Comparison of ENCODE assay signal across 12 cellular contexts in the genomic region with DNA sequence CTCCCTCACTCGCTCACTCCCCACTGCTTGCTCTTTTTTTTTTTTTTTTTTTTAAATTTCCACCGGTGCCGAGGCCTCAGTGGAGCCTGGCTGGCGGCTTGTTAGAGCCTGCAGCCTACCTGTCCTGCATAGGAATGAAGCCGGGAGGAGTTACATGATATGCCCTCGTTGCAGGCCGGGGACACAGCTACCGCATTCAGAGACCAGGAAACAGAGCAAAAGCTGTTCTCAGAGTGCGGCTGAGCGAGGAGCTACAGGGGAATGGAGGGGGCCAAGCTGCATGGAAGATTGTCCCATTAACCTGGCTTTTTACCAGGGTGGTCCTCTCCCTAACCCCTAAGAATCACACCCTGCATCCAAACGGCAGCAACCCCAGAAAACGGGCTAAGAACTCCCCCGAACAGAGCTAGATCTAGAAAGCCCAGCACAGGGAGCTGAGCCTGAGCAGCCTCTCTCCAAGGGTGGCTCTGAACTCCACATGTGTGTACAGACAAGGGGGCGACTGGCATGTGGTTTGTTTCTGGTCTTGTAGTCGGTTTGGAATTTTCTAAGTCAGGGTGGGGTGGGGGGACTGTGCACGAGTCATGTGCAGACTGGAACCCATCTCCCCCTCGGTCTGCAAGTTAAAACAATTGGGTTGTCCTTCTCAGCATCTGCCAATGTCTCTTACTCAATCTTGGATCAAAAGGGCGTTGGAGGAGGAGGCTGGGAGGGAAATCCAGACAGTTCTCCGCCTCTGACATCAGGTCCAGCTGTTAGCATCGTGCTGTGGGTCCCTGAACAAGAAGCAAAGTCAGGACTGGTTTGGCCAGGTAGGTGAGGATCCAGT.
DNase-seq lines count a peak whose midpoint lies in the region; ATAC-seq and TF ChIP-seq lines count a peak whose summit lies in the region.
"Had no signal": no experiment of that assay in that cellular context is flagged by ENCODE, and none has a peak within 500 bp of the region (broad histone marks: within the 10 kb centered on the region; RNA-seq: fewer than 3 reads in every experiment).

No MANE protein-coding gene starts in this region.

- H3K4me1 ChIP-seq in CD4-positive, alpha-beta memory T cell (ENCODE audit: insufficient read depth, low read length) = no peaks in the 10 kb centered on the region
- H3K4me1 ChIP-seq: BLaER1 had no signal

- peak overlapping the region; percentile 72 to 81 (median 76) for H3K27ac Mint-ChIP-seq in nephron
- no peak overlapping the region for H3K27ac Mint-ChIP-seq in activated CD8-positive, alpha-beta memory T cell treated with anti-CD3 and anti-CD28 coated beads, Interleukin-2, amount 10 ng/mL, durations not matched to agents 7 days and 5 days
- no peak overlapping the region for H3K27ac Mint-ChIP-seq in CD4-positive, alpha-beta memory T cell
- H3K27ac Mint-ChIP-seq: activated naive CD4-positive, alpha-beta T cell treated with anti-CD3 and anti-CD28 coated beads, Interleukin-2, amount 50 U/mL, for 72 hours had no signal

- no peaks in the 10 kb centered on the region for H3K36me3 ChIP-seq in CD4-positive, alpha-beta memory T cell (ENCODE audit: insufficient read depth, low read length)
- H3K36me3 ChIP-seq: BLaER1 had no signal

- no peak for ATAC-seq in GM18505 (IDR thresholded peaks at IDR 0.05; ENCODE audit: unreplicated experiment)
- ATAC-seq in activated CD8-positive, alpha-beta memory T cell treated with anti-CD3 and anti-CD28 coated beads, Interleukin-2, amount 10 ng/mL, durations not matched to agents 7 days and 5 days = no peak
- no peak for ATAC-seq in HG02973 (IDR thresholded peaks at IDR 0.05; ENCODE audit: unreplicated experiment)
- ATAC-seq: activated naive CD4-positive, alpha-beta T cell treated with anti-CD3 and anti-CD28 coated beads, Interleukin-2, amount 50 U/mL, for 72 hours; GM12878 had no signal

- no peaks in the 10 kb centered on the region for H3K27me3 ChIP-seq in CD4-positive, alpha-beta memory T cell (ENCODE audit: insufficient read depth, low read length)
- H3K27me3 ChIP-seq: BLaER1 had no signal

- no peaks in the 10 kb centered on the region for H3K9me3 ChIP-seq in CD4-positive, alpha-beta memory T cell (ENCODE audit: control insufficient read depth in 1 of 2, low read length in 2 of 2)
- H3K9me3 ChIP-seq: BLaER1 had no signal

- H3K27me3 Mint-ChIP-seq in nephron (ENCODE audit: low read depth) = peaks cover 20% of the 10 kb centered on the region
- no peaks in the 10 kb centered on the region for H3K27me3 Mint-ChIP-seq in activated CD8-positive, alpha-beta memory T cell treated with anti-CD3 and anti-CD28 coated beads, Interleukin-2, amount 10 ng/mL, durations not matched to agents 7 days and 5 days
- H3K27me3 Mint-ChIP-seq in CD4-positive, alpha-beta memory T cell = peaks cover 2 to 6% of the 10 kb centered on the region in 2 donors

- DNase-seq in AG20443 (ENCODE audit: low spot score) (peak; percentile 54), RWPE1 (ENCODE audit: low spot score) (no peak), fibroblast of villous mesenchyme (ENCODE audit: low read depth) (peak; percentile 74)
- no peak for DNase-seq in activated CD8-positive, alpha-beta memory T cell treated with anti-CD3 and anti-CD28 coated beads, Interleukin-2, amount 10 ng/mL, durations not matched to agents 7 days and 5 days
- no peak for DNase-seq in CD4-positive, alpha-beta memory T cell
- DNase-seq: activated CD4-positive, CD25-positive, alpha-beta regulatory T cell had no signal

- H3K4me3 ChIP-seq in fibroblast of villous mesenchyme (ENCODE audit: low read depth, low read length) = no peak overlapping the region
- no peak overlapping the region for H3K4me3 ChIP-seq in CD4-positive, alpha-beta memory T cell (ENCODE audit: low read length in 2 of 2)
- H3K4me3 ChIP-seq: BLaER1, GM12878 had no signal

- TF ChIP-seq CTCF in RWPE1 (conservative IDR thresholded peaks at IDR 0.05; ENCODE audit: low read depth) (no peak), fibroblast of villous mesenchyme (IDR thresholded peaks at IDR 0.05; ENCODE audit: insufficient read depth, low read depth, low read length) (no peak), nephron (IDR thresholded peaks at IDR 0.05; ENCODE audit: unreplicated experiment in 3 of 3) (no peak)

- H3K4me1 Mint-ChIP-seq in nephron = peaks cover 16% of the 10 kb centered on the region
- H3K4me1 Mint-ChIP-seq in activated CD8-positive, alpha-beta memory T cell treated with anti-CD3 and anti-CD28 coated beads, Interleukin-2, amount 10 ng/mL, durations not matched to agents 7 days and 5 days = no peaks in the 10 kb centered on the region
- H3K4me1 Mint-ChIP-seq in CD4-positive, alpha-beta memory T cell = peaks cover 0 to 13% (median 0%) of the 10 kb centered on the region in 4 donors

- CTCF ChIA-PET in RWPE1 (lab: Yijun Ruan, JAX) = no interaction called here
- CTCF ChIA-PET in activated CD8-positive, alpha-beta memory T cell treated with anti-CD3 and anti-CD28 coated beads, Interleukin-2, amount 10 ng/mL, durations not matched to agents 7 days and 5 days (lab: Charles Lee) = interaction anchor here (1.4 kb wide), 1 partner anchor 37 kb away, joined by 3 read pairs; no protein-coding TSS in a partner anchor
- CTCF ChIA-PET in CD4-positive, alpha-beta memory T cell (lab: Charles Lee; ENCODE audit: partially characterized antibody) = no interaction called here

- peaks cover 7% of the 10 kb centered on the region for H3K9me3 Mint-ChIP-seq in nephron
- H3K9me3 Mint-ChIP-seq in activated CD8-positive, alpha-beta memory T cell treated with anti-CD3 and anti-CD28 coated beads, Interleukin-2, amount 10 ng/mL, durations not matched to agents 7 days and 5 days (ENCODE audit: low read depth) = no peaks in the 10 kb centered on the region
- H3K9me3 Mint-ChIP-seq in CD4-positive, alpha-beta memory T cell = peaks cover 0 to 14% (median 6%) of the 10 kb centered on the region in 8 donors

- TF ChIP-seq POLR2A in GM18505 (IDR thresholded peaks at IDR 0.05; ENCODE audit: borderline replicate concordance, extremely low read depth, insufficient read depth, insufficient read length) = no peak

- no peak overlapping the region for H3K4me3 Mint-ChIP-seq in nephron
- no peak overlapping the region for H3K4me3 Mint-ChIP-seq in activated CD8-positive, alpha-beta memory T cell treated with anti-CD3 and anti-CD28 coated beads, Interleukin-2, amount 10 ng/mL, durations not matched to agents 7 days and 5 days
- no peak overlapping the region for H3K4me3 Mint-ChIP-seq in CD4-positive, alpha-beta memory T cell

- intact Hi-C loops in CD4-positive, alpha-beta memory T cell (cut with micrococcal nuclease) = no loop called here

- peaks cover 7% of the 10 kb centered on the region for H3K36me3 Mint-ChIP-seq in nephron (ENCODE audit: low read depth)
- H3K36me3 Mint-ChIP-seq in activated CD8-positive, alpha-beta memory T cell treated with anti-CD3 and anti-CD28 coated beads, Interleukin-2, amount 10 ng/mL, durations not matched to agents 7 days and 5 days = no peaks in the 10 kb centered on the region
- no peaks in the 10 kb centered on the region for H3K36me3 Mint-ChIP-seq in CD4-positive, alpha-beta memory T cell
- H3K36me3 Mint-ChIP-seq: activated naive CD4-positive, alpha-beta T cell treated with anti-CD3 and anti-CD28 coated beads, Interleukin-2, amount 50 U/mL, for 72 hours had no signal

- peak overlapping the region; percentile 73 for H3K27ac ChIP-seq in RWPE1
- H3K27ac ChIP-seq in CD4-positive, alpha-beta memory T cell (ENCODE audit: low read depth, low read length) = no peak overlapping the region
- H3K27ac ChIP-seq: BLaER1 had no signal

- POLR2A ChIA-PET in RWPE1 (lab: Yijun Ruan, JAX; ENCODE audit: low non-redundant PET) = interaction anchor here (0.6 kb wide), 1 partner anchor 1908 kb away, joined by 8 read pairs; no protein-coding TSS in a partner anchor
- POLR2A ChIA-PET in CD4-positive, alpha-beta memory T cell (lab: Charles Lee; ENCODE audit: partially characterized antibody) = interaction anchor here (0.7 kb wide), 1 partner anchor 102 kb away, joined by 3 read pairs; no protein-coding TSS in a partner anchor

Comparison
In these comparisons a context has a peak if more than half of its experiments do, and no peak if none do; other contexts are left out.
1. DNase-seq: peak in AG20443 (single experiment) and fibroblast of villous mesenchyme (single experiment); none in RWPE1 (single experiment), activated CD8-positive, alpha-beta memory T cell treated with anti-CD3 and anti-CD28 coated beads, Interleukin-2, amount 10 ng/mL, durations not matched to agents 7 days and 5 days (single experiment) and CD4-positive, alpha-beta memory T cell (0 of 5).
2. H3K27ac Mint-ChIP-seq: peak in nephron (3 of 3); none in activated CD8-positive, alpha-beta memory T cell treated with anti-CD3 and anti-CD28 coated beads, Interleukin-2, amount 10 ng/mL, durations not matched to agents 7 days and 5 days (single experiment) and CD4-positive, alpha-beta memory T cell (0 of 7).